In genomic region chr3:38165722-38166387, GRCh38 we compare ENCODE assay signal across 7 cellular contexts. TPM values are rescaled to one million over a fixed set of nuclear protein-coding genes. Genes with fewer than 3 reads are reported as not detected.
A peak's percentile ranks its signal among the peaks of the same experiment; 100 is the strongest.
DNase-seq lines count a peak whose midpoint lies in the region; ATAC-seq lines count a peak whose summit lies in the region.

No MANE protein-coding gene starts in this region.

- in situ Hi-C loops in G401 (cut with HindIII; ENCODE audit: low sequenced_read_pairs) = no loop called here

- peak overlapping the region; percentile 82 for H3K9ac ChIP-seq in HUES48 (ENCODE audit: low read depth, low read length)

- H3K9me3 ChIP-seq in HUES48 (ENCODE audit: control insufficient read depth, insufficient read depth, low read length) = no peaks in the 10 kb centered on the region; the same call in 1 of the 2 replicates
- H3K9me3 ChIP-seq in right cardiac atrium (ENCODE audit: control insufficient read depth, low read length) = no peaks in the 10 kb centered on the region

- H3K4me3 Mint-ChIP-seq in activated naive CD4-positive, alpha-beta T cell treated with anti-CD3 and anti-CD28 coated beads, Interleukin-2, amount 50 U/mL, for 24 hours = peak overlapping the region; percentile 95

- peaks cover 52% of the 10 kb centered on the region for H3K4me1 Mint-ChIP-seq in activated naive CD4-positive, alpha-beta T cell treated with anti-CD3 and anti-CD28 coated beads, Interleukin-2, amount 50 U/mL, for 24 hours

- H3K36me3 ChIP-seq in HUES48 (ENCODE audit: control insufficient read depth, insufficient read depth, low read length) = no peaks in the 10 kb centered on the region

- H3K27ac ChIP-seq in HUES48 (ENCODE audit: low read depth, low read length) (peak overlapping the region; percentile 94), right cardiac atrium (ENCODE audit: low read length) (peak overlapping the region; percentile 88)

- H3K36me3 Mint-ChIP-seq in activated naive CD4-positive, alpha-beta T cell treated with anti-CD3 and anti-CD28 coated beads, Interleukin-2, amount 50 U/mL, for 24 hours = peaks cover 11% of the 10 kb centered on the region

- H3K27ac Mint-ChIP-seq in activated naive CD4-positive, alpha-beta T cell treated with anti-CD3 and anti-CD28 coated beads, Interleukin-2, amount 50 U/mL, for 24 hours = peak overlapping the region; percentile 96

- H3K4me1 ChIP-seq in HUES48 (ENCODE audit: control insufficient read depth, insufficient read depth, low read length) (no peaks in the 10 kb centered on the region; the same call in 1 of the 2 replicates), right cardiac atrium (ENCODE audit: control insufficient read depth, insufficient read depth, low read length) (peaks cover 3% of the 10 kb centered on the region)

- H3K4me3 ChIP-seq in HUES48 (ENCODE audit: low read depth, low read length) (peak overlapping the region; percentile 69), right cardiac atrium (ENCODE audit: low read length) (peak overlapping the region; percentile 58)

- WGBS in right cardiac atrium = under 1% methylated on average over 62 of the region's 62 CpGs

- DNase-seq in G401 (ENCODE audit: low spot score) = peak; percentile 25
- no peak for DNase-seq in right cardiac atrium
- DNase-seq in putamen (ENCODE audit: low spot score) = peak; percentile 41
- DNase-seq in NCI-H1436 (lab: John Stamatoyannopoulos, UW) = no peak
- no peak for DNase-seq in stimulated activated CD4-positive, alpha-beta T cell treated with anti-CD3 and anti-CD28 coated beads, Interleukin-4, amount 100 ng/mL, for 1 hour

- H3K9me3 Mint-ChIP-seq in activated naive CD4-positive, alpha-beta T cell treated with anti-CD3 and anti-CD28 coated beads, Interleukin-2, amount 50 U/mL, for 24 hours = no peaks in the 10 kb centered on the region

- no peaks in the 10 kb centered on the region for H3K27me3 Mint-ChIP-seq in activated naive CD4-positive, alpha-beta T cell treated with anti-CD3 and anti-CD28 coated beads, Interleukin-2, amount 50 U/mL, for 24 hours

- intact Hi-C loops in right cardiac atrium (cut with DNase I) = loop anchor here in 1 of 4 donors (2.0 kb wide), 1 partner anchor 27 kb away; the partner anchor contains the start of gene MYD88

- ATAC-seq in right cardiac atrium = no peak

- no peaks in the 10 kb centered on the region for H3K27me3 ChIP-seq in HUES48 (ENCODE audit: control insufficient read depth, insufficient read depth, low read length)
- H3K27me3 ChIP-seq in right cardiac atrium (ENCODE audit: control insufficient read depth, insufficient read depth) = no peaks in the 10 kb centered on the region

RNA-seq across cellular contexts. Expression of gene OXSR1, which starts 0.5 kb away (rescaled TPM):
- total RNA-seq in G401 (2014; rRNA removed; shearing (Covaris generic)) = 24.5 and 28.9 TPM in 2 replicates
- 10 to 100 TPM; 20.2 to 39.1 (median 25.1) TPM for total RNA-seq in right cardiac atrium
- 12.9 TPM for polyA plus RNA-seq in right cardiac atrium

RNA-seq across cellular contexts. Expression of gene MYD88, which starts 27.4 kb away (rescaled TPM):
- 0.06 TPM in 1 of 2 replicates, not detected in the other for total RNA-seq in G401 (2014; rRNA removed; shearing (Covaris generic))
- total RNA-seq in right cardiac atrium = 10 to 100 TPM; 11.1 to 19.8 (median 13.1) TPM
- polyA plus RNA-seq in right cardiac atrium = 8.4 TPM

RNA-seq across cellular contexts. Expression of gene ACAA1, which starts 28.9 kb away (rescaled TPM):
- total RNA-seq in G401 (2014; rRNA removed; shearing (Covaris generic)) = 52.7 and 58.6 TPM in 2 replicates
- 10 to 100 TPM; 80.8 to 98.8 (median 88.4) TPM for total RNA-seq in right cardiac atrium
- polyA plus RNA-seq in right cardiac atrium = 98.8 TPM

Comparison
In these comparisons a context has a peak if more than half of its experiments do, and no peak if none do; other contexts are left out.
1. DNase-seq: peak in G401 (single experiment) and putamen (single experiment); none in right cardiac atrium (0 of 3), NCI-H1436 (single experiment) and stimulated activated CD4-positive, alpha-beta T cell treated with anti-CD3 and anti-CD28 coated beads, Interleukin-4, amount 100 ng/mL, for 1 hour (single experiment).
2. RNA of gene MYD88, which starts 27.4 kb away (total RNA-seq): 11.1 to 19.8 TPM in right cardiac atrium; 0.06 TPM in G401; every median in the first group is over 10 times any median in the second.